In genomic region chr9:2281803-2282185, GRCh38 we compare ENCODE assay signal across 29 cellular contexts.
DNase-seq lines count a peak whose midpoint lies in the region; ATAC-seq, FAIRE-seq and TF ChIP-seq lines count a peak whose summit lies in the region.
"Had no signal": no experiment of that assay in that cellular context is flagged by ENCODE, and none has a peak within 500 bp of the region (broad histone marks: within the 10 kb centered on the region; RNA-seq: fewer than 3 reads in every experiment).

No MANE protein-coding gene starts in this region.

- no peak for ATAC-seq in HG03354 (IDR thresholded peaks at IDR 0.05; ENCODE audit: poor library complexity, severe bottlenecking, unreplicated experiment)
- ATAC-seq: A549, SK-N-SH treated with all-trans-retinoic acid at 6 μM for 48 hours had no signal

- H3K9me3 ChIP-seq in NT2/D1 (ENCODE audit: insufficient read depth, low read length) = peaks cover 9% of the 10 kb centered on the region
- no peaks in the 10 kb centered on the region for H3K9me3 ChIP-seq in neural progenitor cell (ENCODE audit: low read depth)
- H3K9me3 ChIP-seq in colonic mucosa = no peaks in the 10 kb centered on the region
- H3K9me3 ChIP-seq: A549, esophagus squamous epithelium, neutrophil, thoracic aorta had no signal

- peak overlapping the region; percentile 89 for H2AFZ ChIP-seq in neural progenitor cell (replicated peaks)
- H2AFZ ChIP-seq: GM23248 had no signal

- TF ChIP-seq CTCF in neural progenitor cell (IDR thresholded peaks at IDR 0.05) (no peak), colonic mucosa (IDR thresholded peaks at IDR 0.05) (no peak)

- no peaks in the 10 kb centered on the region for H3K36me3 Mint-ChIP-seq in neural progenitor cell
- H3K36me3 Mint-ChIP-seq: activated naive CD8-positive, alpha-beta T cell treated with anti-CD3 and anti-CD28 coated beads for 36 hours; brain had no signal

- peak overlapping the region; percentile 58 for H3K9ac ChIP-seq in NT2/D1 (ENCODE audit: insufficient read length, low read depth)
- no peak overlapping the region for H3K9ac ChIP-seq in neural progenitor cell
- no peak overlapping the region for H3K9ac ChIP-seq in colonic mucosa (ENCODE audit: low read depth in 2 of 2, low read length in 2 of 2)
- H3K9ac ChIP-seq: GM23248 had no signal

- H3K79me2 ChIP-seq in neural progenitor cell (ENCODE audit: low read depth) = no peaks in the 10 kb centered on the region

- H3F3A ChIP-seq in neural progenitor cell (ENCODE audit: low read depth) = no peaks in the 10 kb centered on the region

- intact Hi-C loops in colonic mucosa (cut with DNase I) = no loop called here

- peak overlapping the region; percentile 54 for H3K4me2 ChIP-seq in neural progenitor cell
- H3K4me2 ChIP-seq: A549 had no signal

- no peak overlapping the region for H3K4me3 ChIP-seq in NT2/D1 (ENCODE audit: insufficient read length, low read depth)
- H3K4me3 ChIP-seq in neural progenitor cell = no peak overlapping the region
- no peak overlapping the region for H3K4me3 ChIP-seq in colonic mucosa
- H3K4me3 ChIP-seq: A549, coronary artery, esophagus squamous epithelium, GM23248, thoracic aorta had no signal

- H4K20me1 ChIP-seq in neural progenitor cell (ENCODE audit: low read depth) = no peaks in the 10 kb centered on the region

- H3K27me3 Mint-ChIP-seq in neural progenitor cell (ENCODE audit: insufficient read depth, low read depth) = no peaks in the 10 kb centered on the region
- H3K27me3 Mint-ChIP-seq: brain had no signal

- DNase-seq in EL = peak; percentile 45
- no peak for DNase-seq in NT2/D1 (ENCODE audit: low read depth, low spot score)
- peak; percentile 29 for DNase-seq in glomerular visceral epithelial cell (ENCODE audit: extremely low spot score)
- DNase-seq in neural progenitor cell (ENCODE audit: low spot score) = no peak
- DNase-seq in GM12891 (ENCODE audit: insufficient read length, low spot score) = no peak
- DNase-seq in HuH-7 (ENCODE audit: low spot score) = no peak
- DNase-seq in colonic mucosa = no peak
- DNase-seq: activated CD4-positive, alpha-beta T cell treated with anti-CD3 and anti-CD28 coated beads, Interleukin-2, amount 50 U/mL, for 4 hours; activated CD8-positive, alpha-beta memory T cell treated with anti-CD3 and anti-CD28 coated beads, Interleukin-2, amount 50 U/mL, for 4 hours; activated naive CD8-positive, alpha-beta T cell treated with anti-CD3 and anti-CD28 coated beads for 36 hours; DMS79; esophagus squamous epithelium; GM23248; KG1; NCI-H1694; NCI-H526 treated with DMSO at 0.1 percent for 48 hours; stimulated activated CD4-positive, alpha-beta T cell treated with anti-CD3 and anti-CD28 coated beads, Interleukin-4, amount 100 ng/mL, for 1 hour; stimulated activated naive CD4-positive, alpha-beta T cell treated with Interleukin-2 at 50 U/mL for 16 hours had no signal

- no peaks in the 10 kb centered on the region for H3K36me3 ChIP-seq in NT2/D1 (ENCODE audit: insufficient read depth, insufficient read length, low read length)
- H3K36me3 ChIP-seq in neural progenitor cell = no peaks in the 10 kb centered on the region
- no peaks in the 10 kb centered on the region for H3K36me3 ChIP-seq in colonic mucosa
- H3K36me3 ChIP-seq: esophagus squamous epithelium, neutrophil, thoracic aorta had no signal

- H3K27me3 ChIP-seq in NT2/D1 (ENCODE audit: insufficient read depth, insufficient read length) (no peaks in the 10 kb centered on the region), neural progenitor cell (no peaks in the 10 kb centered on the region), colonic mucosa (no peaks in the 10 kb centered on the region)
- H3K27me3 ChIP-seq: esophagus squamous epithelium, neutrophil had no signal

- peaks cover 3% of the 10 kb centered on the region for H3K4me1 Mint-ChIP-seq in neural progenitor cell
- H3K4me1 Mint-ChIP-seq: activated naive CD8-positive, alpha-beta T cell treated with anti-CD3 and anti-CD28 coated beads for 36 hours; B cell; WTC11 had no signal

- H3K4me1 ChIP-seq in NT2/D1 (ENCODE audit: insufficient read depth, insufficient read length) (no peaks in the 10 kb centered on the region), neural progenitor cell (peaks cover 17% of the 10 kb centered on the region), colonic mucosa (no peaks in the 10 kb centered on the region)

- FAIRE-seq in GM12891 (lab: Jason Lieb, UNC) = no peak
- FAIRE-seq: A549 had no signal

- no peak for TF ChIP-seq POLR2A in GM12891 (IDR thresholded peaks at IDR 0.05; ENCODE audit: low read depth, low read length)

- H3K27ac Mint-ChIP-seq in neural progenitor cell = no peak overlapping the region
- H3K27ac Mint-ChIP-seq: activated naive CD8-positive, alpha-beta T cell treated with anti-CD3 and anti-CD28 coated beads for 36 hours; activated T-helper 2 cell treated with anti-CD3 and anti-CD28 coated beads, Interferon-gamma antibody, Interleukin-2, Interleukin-4, amounts not matched to agents 10 μg/mL and 5 μg/mL and 100 μg/mL, durations not matched to agents 14 hours and 24 hours and 36 hours; B cell; brain; WTC11 had no signal

- H3K4me3 Mint-ChIP-seq in neural progenitor cell = no peak overlapping the region
- H3K4me3 Mint-ChIP-seq: activated naive CD8-positive, alpha-beta T cell treated with anti-CD3 and anti-CD28 coated beads for 36 hours; B cell; brain had no signal

- H3K27ac ChIP-seq in neural progenitor cell (no peak overlapping the region), colonic mucosa (no peak overlapping the region)
- H3K27ac ChIP-seq: A549, coronary artery, esophagus squamous epithelium, GM23248, neutrophil, RWPE1, thoracic aorta had no signal

- H3K9me3 Mint-ChIP-seq in neural progenitor cell = peaks cover 4% of the 10 kb centered on the region
- H3K9me3 Mint-ChIP-seq: activated naive CD8-positive, alpha-beta T cell treated with anti-CD3 and anti-CD28 coated beads for 36 hours; activated T-helper 2 cell treated with anti-CD3 and anti-CD28 coated beads, Interferon-gamma antibody, Interleukin-2, Interleukin-4, amounts not matched to agents 10 μg/mL and 5 μg/mL and 100 μg/mL, durations not matched to agents 14 hours and 24 hours and 36 hours had no signal

TF ChIP-seq in GM12891, 5 proteins besides CTCF, POLR2A, EP300 and RAD21:
- TF ChIP-seq SPI1 (IDR thresholded peaks at IDR 0.05; ENCODE audit: low read depth, low read length) (no peak), TAF1 (IDR thresholded peaks at IDR 0.05; ENCODE audit: low read depth, low read length) (no peak), PAX5 (IDR thresholded peaks at IDR 0.05; ENCODE audit: insufficient read depth, low read length, severe bottlenecking) (no peak), POU2F2 (IDR thresholded peaks at IDR 0.05; ENCODE audit: low read depth, low read length) (no peak), POLR2AphosphoS5 (IDR thresholded peaks at IDR 0.05; ENCODE audit: low read depth, low read length) (no peak)

Comparison
In these comparisons a context has a peak if more than half of its experiments do, and no peak if none do; other contexts are left out.
1. DNase-seq: peak in EL (single experiment) and glomerular visceral epithelial cell (single experiment); none in NT2/D1 (single experiment), neural progenitor cell (single experiment), GM12891 (single experiment), HuH-7 (single experiment) and colonic mucosa (single experiment).